In the genomic region with DNA sequence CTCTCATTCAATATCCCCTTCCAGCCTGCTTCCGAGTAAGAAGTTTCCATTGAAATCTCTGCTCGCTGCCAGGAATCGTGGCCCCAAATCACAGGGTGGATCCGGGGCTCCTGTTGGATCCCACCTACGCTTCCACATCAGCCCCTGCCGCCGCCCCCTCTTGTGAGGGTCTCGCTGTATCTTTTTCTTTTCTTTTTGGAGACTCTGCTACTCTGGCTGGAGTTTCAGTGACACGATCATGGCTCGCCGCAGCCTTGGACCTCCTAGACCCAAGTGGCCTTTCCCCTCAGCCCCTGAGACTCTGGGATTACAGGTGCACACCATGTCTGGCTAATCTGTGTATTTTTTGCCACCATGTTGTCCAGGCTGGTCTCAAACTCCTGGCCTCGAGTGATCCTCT, we compare ENCODE assay signal across 1 cellular context.
TF ChIP-seq lines count a peak whose summit lies in the region.

No MANE protein-coding gene starts in this region.

TF ChIP-seq in SK-N-SH, 30 proteins besides CTCF, POLR2A, EP300 and RAD21:
- TF ChIP-seq GATA2 (CRISPR knock-in tag; IDR thresholded peaks at IDR 0.05) (no peak), RCOR1 (IDR thresholded peaks at IDR 0.05; ENCODE audit: low read length) (no peak), NFIC (IDR thresholded peaks at IDR 0.05; ENCODE audit: borderline replicate concordance) (no peak), FOXM1 (IDR thresholded peaks at IDR 0.05; ENCODE audit: low read depth) (no peak), JUND (IDR thresholded peaks at IDR 0.05) (no peak), EZH2phosphoT487 (IDR thresholded peaks at IDR 0.05; ENCODE audit: borderline replicate concordance, low read depth) (no peak), RXRA (IDR thresholded peaks at IDR 0.05; ENCODE audit: borderline replicate concordance, low read depth) (no peak), POLR2AphosphoS5 (IDR thresholded peaks at IDR 0.05; ENCODE audit: low read depth, low read length) (no peak)
- TF ChIP-seq, protein P1, sequence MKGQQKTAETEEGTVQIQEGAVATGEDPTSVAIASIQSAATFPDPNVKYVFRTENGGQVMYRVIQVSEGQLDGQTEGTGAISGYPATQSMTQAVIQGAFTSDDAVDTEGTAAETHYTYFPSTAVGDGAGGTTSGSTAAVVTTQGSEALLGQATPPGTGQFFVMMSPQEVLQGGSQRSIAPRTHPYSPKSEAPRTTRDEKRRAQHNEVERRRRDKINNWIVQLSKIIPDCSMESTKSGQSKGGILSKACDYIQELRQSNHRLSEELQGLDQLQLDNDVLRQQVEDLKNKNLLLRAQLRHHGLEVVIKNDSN (IDR thresholded peaks at IDR 0.05; ENCODE audit: borderline replicate concordance, low read depth) = no peak
- TF ChIP-seq, protein P2, sequence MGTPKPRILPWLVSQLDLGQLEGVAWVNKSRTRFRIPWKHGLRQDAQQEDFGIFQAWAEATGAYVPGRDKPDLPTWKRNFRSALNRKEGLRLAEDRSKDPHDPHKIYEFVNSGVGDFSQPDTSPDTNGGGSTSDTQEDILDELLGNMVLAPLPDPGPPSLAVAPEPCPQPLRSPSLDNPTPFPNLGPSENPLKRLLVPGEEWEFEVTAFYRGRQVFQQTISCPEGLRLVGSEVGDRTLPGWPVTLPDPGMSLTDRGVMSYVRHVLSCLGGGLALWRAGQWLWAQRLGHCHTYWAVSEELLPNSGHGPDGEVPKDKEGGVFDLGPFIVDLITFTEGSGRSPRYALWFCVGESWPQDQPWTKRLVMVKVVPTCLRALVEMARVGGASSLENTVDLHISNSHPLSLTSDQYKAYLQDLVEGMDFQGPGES (IDR thresholded peaks at IDR 0.05; ENCODE audit: low read depth, low read length) = no peak
